ENCODE assay signal across 8 cellular contexts in the genomic region with DNA sequence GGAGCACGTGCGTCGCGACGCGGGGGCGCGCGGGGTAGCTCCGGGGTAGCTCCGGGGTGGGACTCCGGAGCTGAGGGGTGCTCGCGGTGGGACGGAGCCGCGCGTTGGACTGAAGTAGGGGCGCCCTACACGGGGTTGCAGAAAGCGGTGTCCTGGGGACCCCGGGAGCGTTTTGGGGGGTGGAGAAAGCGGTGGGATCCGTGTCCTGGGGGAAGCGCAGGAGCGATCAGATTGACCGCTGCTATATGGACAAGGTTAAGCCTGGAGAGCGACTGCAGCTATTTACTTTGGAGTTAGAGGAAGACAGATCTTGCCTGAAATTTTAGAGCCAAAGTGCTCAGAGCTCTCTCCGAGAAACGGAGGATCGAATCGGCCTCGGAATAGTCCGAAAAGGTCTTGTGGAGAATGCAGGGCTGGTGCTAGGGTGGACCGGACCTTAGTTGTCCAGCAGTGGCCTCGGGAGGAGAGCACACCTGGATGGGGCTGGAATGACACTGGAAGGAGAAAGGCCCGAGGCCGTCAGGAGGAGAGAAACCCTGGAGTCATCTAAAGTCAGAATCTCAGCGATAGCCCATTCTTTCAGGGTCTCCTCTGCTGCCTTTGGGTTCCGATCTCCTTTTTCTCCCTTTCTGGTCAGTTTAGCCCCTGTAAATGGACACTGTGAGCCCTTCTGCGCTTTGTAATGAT. TPM values are rescaled to one million over a fixed set of nuclear protein-coding genes. Genes with fewer than 3 reads are reported as not detected.
DNase-seq lines count a peak whose midpoint lies in the region; ATAC-seq and TF ChIP-seq lines count a peak whose summit lies in the region.

No MANE protein-coding gene starts in this region.

- no peaks in the 10 kb centered on the region for H4K20me1 ChIP-seq in smooth muscle cell (ENCODE audit: low read depth)

- H3F3A ChIP-seq in smooth muscle cell (ENCODE audit: low read depth) = peaks cover 6% of the 10 kb centered on the region

- peak overlapping the region; percentile 92 for H3K4me2 ChIP-seq in smooth muscle cell

- H3K4me3 ChIP-seq in right atrium auricular region (peak overlapping the region; percentile 75 to 87), iPS DF 6.9 (ENCODE audit: low read length) (peak overlapping the region; percentile 85), smooth muscle cell (peak overlapping the region; percentile 92)

- H2AFZ ChIP-seq in smooth muscle cell (ENCODE audit: low read depth) = peak overlapping the region; percentile 99

- H3K4me1 Mint-ChIP-seq in WTC11 = peaks cover 11% of the 10 kb centered on the region

- H3K79me2 ChIP-seq in smooth muscle cell (ENCODE audit: low read depth) = peaks cover 42% of the 10 kb centered on the region

- H3K4me1 ChIP-seq in right atrium auricular region = peaks cover 0 to 14% of the 10 kb centered on the region in 2 donors
- H3K4me1 ChIP-seq in iPS DF 6.9 (ENCODE audit: control insufficient read depth, insufficient read depth, low read length) = no peaks in the 10 kb centered on the region
- peaks cover 13% of the 10 kb centered on the region for H3K4me1 ChIP-seq in smooth muscle cell (ENCODE audit: low read depth)

- H3K9ac ChIP-seq in smooth muscle cell (ENCODE audit: low read depth) = peak overlapping the region; percentile 19

- POLR2A ChIA-PET in WTC11 (lab: Charles Lee) = no interaction called here
- POLR2A ChIA-PET in GM10248 (lab: Yijun Ruan, JAX) = no interaction called here

- H3K4me3 Mint-ChIP-seq in WTC11 = peak overlapping the region; percentile 96

- DNase-seq in right atrium auricular region (ENCODE audit: low spot score) = no peak
- no peak for DNase-seq in Right ventricle myocardium inferior (ENCODE audit: missing footprints)
- no peak for DNase-seq in WTC11 (ENCODE audit: low spot score)
- no peak for DNase-seq in iPS DF 6.9 (ENCODE audit: low read depth, low spot score)
- DNase-seq in smooth muscle cell (lab: John Stamatoyannopoulos, UW; ENCODE audit: unreplicated experiment) = no peak
- DNase-seq in cortex of kidney (lab: John Stamatoyannopoulos, UW) = no peak
- no peak for DNase-seq in cerebellum (ENCODE audit: low spot score)
- DNase-seq in GM10248 (ENCODE audit: extremely low spot score) = no peak

- H3K27me3 ChIP-seq in right atrium auricular region = no peaks in the 10 kb centered on the region
- H3K27me3 ChIP-seq in iPS DF 6.9 (ENCODE audit: control insufficient read depth, insufficient read depth, low read length) = no peaks in the 10 kb centered on the region
- no peaks in the 10 kb centered on the region for H3K27me3 ChIP-seq in smooth muscle cell (ENCODE audit: low read depth)

- H3K9me3 ChIP-seq in right atrium auricular region (no peaks in the 10 kb centered on the region), iPS DF 6.9 (ENCODE audit: control insufficient read depth, insufficient read depth, low read length) (no peaks in the 10 kb centered on the region), smooth muscle cell (replicated peaks; ENCODE audit: low read depth) (no peaks in the 10 kb centered on the region)

- intact Hi-C loops in Right ventricle myocardium inferior (cut with DNase I) = loop anchor here (2.0 kb wide), 1 partner anchor 163 kb away; the partner anchor contains the start of gene ABI1

- TF ChIP-seq CTCF in right atrium auricular region (IDR thresholded peaks at IDR 0.05) = no peak
- no peak for TF ChIP-seq CTCF in WTC11 (IDR thresholded peaks at IDR 0.05)
- TF ChIP-seq CTCF in smooth muscle cell (IDR thresholded peaks at IDR 0.05; ENCODE audit: borderline replicate concordance, insufficient read depth, poor library complexity, severe bottlenecking) = no peak
- no peak for TF ChIP-seq CTCF in GM10248 (IDR thresholded peaks at IDR 0.05; ENCODE audit: control extremely low read depth, extremely low read depth, low read depth, missing control alignments)

- H3K27ac ChIP-seq in right atrium auricular region (peak overlapping the region; percentile 84 to 88), iPS DF 6.9 (ENCODE audit: low read length) (no peak overlapping the region), smooth muscle cell (ENCODE audit: low read depth) (no peak overlapping the region)

- H3K36me3 Mint-ChIP-seq in WTC11 = peaks cover 29% of the 10 kb centered on the region

- CTCF ChIA-PET in WTC11 (lab: Charles Lee) = no interaction called here
- CTCF ChIA-PET in GM10248 (lab: Yijun Ruan, JAX) = interaction anchor here (1.6 to 1.7 kb wide), 2 partner anchors 163 to 165 kb away, joined by 3 to 4 read pairs; partner anchors contain the start of gene ABI1

- peak overlapping the region; percentile 93 for H3K27ac Mint-ChIP-seq in WTC11

- H3K36me3 ChIP-seq in right atrium auricular region (no peaks in the 10 kb centered on the region), iPS DF 6.9 (ENCODE audit: control insufficient read depth, insufficient read depth, low read length) (no peaks in the 10 kb centered on the region), smooth muscle cell (ENCODE audit: low read depth) (no peaks in the 10 kb centered on the region)

- no CpG with 5 or more reads among the region's 42 CpGs for WGBS in iPS DF 6.9 (ENCODE audit: insufficient coverage, insufficient read length)
- 3% methylated on average over 31 of the region's 42 CpGs for WGBS in smooth muscle cell (ENCODE audit: low lambda C conversion rate)

- peaks cover 5% of the 10 kb centered on the region; the same call in 1 of the 2 replicates for H3K27me3 Mint-ChIP-seq in WTC11 (ENCODE audit: low read depth)

- peaks cover 8% of the 10 kb centered on the region for H3K9me3 Mint-ChIP-seq in WTC11

- ATAC-seq in Right ventricle myocardium inferior (no peak), WTC11 (peak; percentile 15)

TF ChIP-seq in WTC11, 78 proteins besides CTCF, POLR2A, EP300 and RAD21:
- TF ChIP-seq HMGA2 (CRISPR knock-in tag; IDR thresholded peaks at IDR 0.05) = no peak
- TF ChIP-seq ZNF416 (CRISPR knock-in tag; IDR thresholded peaks at IDR 0.05) = no peak
- TF ChIP-seq EMX1 (CRISPR knock-in tag; IDR thresholded peaks at IDR 0.05) = no peak
- TF ChIP-seq, protein P1, sequence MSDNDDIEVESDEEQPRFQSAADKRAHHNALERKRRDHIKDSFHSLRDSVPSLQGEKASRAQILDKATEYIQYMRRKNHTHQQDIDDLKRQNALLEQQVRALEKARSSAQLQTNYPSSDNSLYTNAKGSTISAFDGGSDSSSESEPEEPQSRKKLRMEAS (CRISPR knock-in tag; IDR thresholded peaks at IDR 0.05) = peak; percentile 85
- no peak for TF ChIP-seq SP1 (CRISPR knock-in tag; conservative IDR thresholded peaks at IDR 0.05)
- no peak for TF ChIP-seq NFATC4 (CRISPR knock-in tag; IDR thresholded peaks at IDR 0.05)
- no peak for TF ChIP-seq CREB1 (CRISPR knock-in tag; IDR thresholded peaks at IDR 0.05)
- TF ChIP-seq, protein P2, sequence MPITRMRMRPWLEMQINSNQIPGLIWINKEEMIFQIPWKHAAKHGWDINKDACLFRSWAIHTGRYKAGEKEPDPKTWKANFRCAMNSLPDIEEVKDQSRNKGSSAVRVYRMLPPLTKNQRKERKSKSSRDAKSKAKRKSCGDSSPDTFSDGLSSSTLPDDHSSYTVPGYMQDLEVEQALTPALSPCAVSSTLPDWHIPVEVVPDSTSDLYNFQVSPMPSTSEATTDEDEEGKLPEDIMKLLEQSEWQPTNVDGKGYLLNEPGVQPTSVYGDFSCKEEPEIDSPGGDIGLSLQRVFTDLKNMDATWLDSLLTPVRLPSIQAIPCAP (CRISPR knock-in tag; IDR thresholded peaks at IDR 0.05) = no peak
- no peak for TF ChIP-seq NR2C2 (CRISPR knock-in tag; IDR thresholded peaks at IDR 0.05)
- TF ChIP-seq FOXP1 (CRISPR knock-in tag; IDR thresholded peaks at IDR 0.05; ENCODE audit: borderline replicate concordance) = peak; percentile 5; the same call in 1 of the 2 replicates
- no peak for TF ChIP-seq ATF3 (CRISPR knock-in tag; conservative IDR thresholded peaks at IDR 0.05)

RNA-seq across cellular contexts. Expression of gene PDSS1, which starts 0.6 kb away (rescaled TPM):
- total RNA-seq in right atrium auricular region (1 to 10 TPM; 2.8 to 4.7 TPM), Right ventricle myocardium inferior (6.3 TPM), WTC11 (2021) (13.2 to 13.9 TPM (median 13.6 TPM) in 3 replicates), smooth muscle cell (5.2 and 14.0 TPM in 2 replicates), cerebellum (15.6 TPM)
- 5.1 and 6.8 TPM in 2 replicates for polyA plus RNA-seq in smooth muscle cell

Comparison
In these comparisons a context has a peak if more than half of its experiments do, and no peak if none do; other contexts are left out.
1. H3K27ac ChIP-seq: peak in right atrium auricular region (2 of 2); none in iPS DF 6.9 (single experiment) and smooth muscle cell (single experiment).
2. Peak in every context shown above with its lines, with median percentiles within 50 percentile points of each other: H3K4me3 ChIP-seq.